9 cellular contexts compared by ENCODE assay signal in the genomic region with DNA sequence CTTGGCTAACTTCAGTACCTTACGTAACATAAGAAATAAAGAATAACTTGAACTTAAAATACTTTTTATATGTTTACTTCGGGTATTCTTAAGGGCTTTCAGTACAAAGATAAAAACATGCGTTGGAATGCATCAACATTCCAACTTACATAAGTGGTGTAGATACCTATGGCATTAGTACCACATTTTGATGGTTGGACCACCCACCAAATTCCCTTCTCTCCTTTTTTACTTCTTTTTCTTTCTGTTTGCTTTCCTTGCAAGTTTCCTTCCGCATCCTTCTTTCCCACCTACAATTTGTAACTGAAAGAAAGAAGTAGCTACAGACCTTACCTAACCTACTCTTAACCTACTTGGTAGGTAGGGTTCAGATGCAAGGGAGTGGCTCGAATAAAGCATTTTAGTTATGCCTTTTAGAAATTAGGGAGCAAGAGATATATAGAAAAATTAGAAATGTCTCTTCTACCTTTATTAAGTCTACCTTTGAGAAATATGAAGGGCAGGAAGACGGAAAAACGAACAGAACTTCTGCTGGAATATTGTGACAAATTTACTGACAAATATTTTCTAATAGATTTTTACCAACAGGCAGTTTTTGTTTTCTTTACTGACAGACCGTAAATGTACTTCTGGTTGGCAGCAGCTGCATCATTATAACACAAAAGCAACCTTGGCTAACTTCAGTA. TPM values are rescaled to one million over a fixed set of nuclear protein-coding genes. Genes with fewer than 3 reads are reported as not detected.
DNase-seq lines count a peak whose midpoint lies in the region; ATAC-seq and TF ChIP-seq lines count a peak whose summit lies in the region.
"Had no signal": no experiment of that assay in that cellular context is flagged by ENCODE, and none has a peak within 500 bp of the region (broad histone marks: within the 10 kb centered on the region; RNA-seq: fewer than 3 reads in every experiment).

No MANE protein-coding gene starts in this region.

- H3K27me3 ChIP-seq in right atrium auricular region (no peaks in the 10 kb centered on the region), muscle layer of colon (ENCODE audit: control insufficient read depth in 1 of 2, insufficient read depth in 2 of 2, low read length in 2 of 2) (no peaks in the 10 kb centered on the region), uterus (no peaks in the 10 kb centered on the region)

- intact Hi-C loops in left ventricle myocardium superior (cut with micrococcal nuclease) (loop anchor here (5.0 kb wide), 2 partner anchors 177 to 397 kb away; no protein-coding TSS in a partner anchor), uterus (cut with DNase I; ENCODE audit: low total_unique reads) (loop anchor here (10.0 kb wide), 1 partner anchor 180 kb away; no protein-coding TSS in a partner anchor)

- TF ChIP-seq POLR2A in uterus (IDR thresholded peaks at IDR 0.05) (no peak), GM18505 (IDR thresholded peaks at IDR 0.05; ENCODE audit: borderline replicate concordance, extremely low read depth, insufficient read depth, insufficient read length) (no peak)

- ATAC-seq in left ventricle myocardium superior (no peak), GM21717 (IDR thresholded peaks at IDR 0.05; ENCODE audit: unreplicated experiment) (no peak), GM18505 (IDR thresholded peaks at IDR 0.05; ENCODE audit: unreplicated experiment) (no peak)

- H3K4me3 ChIP-seq in right atrium auricular region (peak overlapping the region; percentile 89 to 98), choroid plexus epithelial cell (ENCODE audit: low read depth, low read length) (peak overlapping the region; percentile 90), muscle layer of colon (ENCODE audit: low read depth in 1 of 2, low read length in 2 of 2) (peak overlapping the region in 1 of 2 donors; percentile 23), uterus (no peak overlapping the region)

- peak overlapping the region; percentile 92 for H3K9ac ChIP-seq in muscle layer of colon (ENCODE audit: low read length)

- TF ChIP-seq CTCF in right atrium auricular region (IDR thresholded peaks at IDR 0.05) (no peak), choroid plexus epithelial cell (conservative IDR thresholded peaks at IDR 0.05; ENCODE audit: low read depth, low read length) (no peak), uterus (IDR thresholded peaks at IDR 0.05) (no peak)

- H3K4me1 ChIP-seq in right atrium auricular region (peaks cover 0 to 44% of the 10 kb centered on the region in 2 donors), muscle layer of colon (ENCODE audit: insufficient read depth, low read length) (peaks cover 26% of the 10 kb centered on the region), uterus (peaks cover 0 to 6% of the 10 kb centered on the region in 2 donors)

- DNase-seq in right atrium auricular region (ENCODE audit: low spot score) (no peak), left ventricle myocardium superior (no peak), choroid plexus epithelial cell (ENCODE audit: low read depth) (no peak), uterus (no peak), NCI-H1417 treated with DMSO at 0.1 percent for 48 hours (lab: John Stamatoyannopoulos, UW) (no peak)

- H3K27ac ChIP-seq in right atrium auricular region = peak overlapping the region; percentile 96 to 100
- H3K27ac ChIP-seq in muscle layer of colon (ENCODE audit: low read depth, low read length) = peak overlapping the region; percentile 99
- peak overlapping the region; percentile 97 to 98 for H3K27ac ChIP-seq in uterus
- H3K27ac ChIP-seq: HL-60 had no signal

- H3K9me3 ChIP-seq in right atrium auricular region (no peaks in the 10 kb centered on the region), muscle layer of colon (ENCODE audit: low read length) (no peaks in the 10 kb centered on the region), uterus (no peaks in the 10 kb centered on the region)

- no peaks in the 10 kb centered on the region for H3K36me3 ChIP-seq in right atrium auricular region
- no peaks in the 10 kb centered on the region for H3K36me3 ChIP-seq in muscle layer of colon (ENCODE audit: insufficient read depth, low read length)
- no peaks in the 10 kb centered on the region for H3K36me3 ChIP-seq in uterus

RNA-seq across cellular contexts. Expression of a gene that starts 2.1 kb away (rescaled TPM):
- 100 to 1,000 TPM; 145 to 160 TPM for total RNA-seq in right atrium auricular region
- total RNA-seq in left ventricle myocardium superior = 263 TPM
- total RNA-seq in uterus = 100 to 1,000 TPM in 3 of 4 donors, 10 to 100 TPM in 1; 83.8 to 298 (median 159) TPM

Comparison
In these comparisons a context has a peak if more than half of its experiments do, and no peak if none do; other contexts are left out.
1. H3K4me3 ChIP-seq: peak in right atrium auricular region (2 of 2) and choroid plexus epithelial cell (single experiment); none in uterus (0 of 2).
2. Peak in every context shown above with its lines, with median percentiles within 50 percentile points of each other: H3K27ac ChIP-seq.